In genomic region chr5:96741075-96741474, GRCh38 we compare ENCODE assay signal across 15 cellular contexts.
"Had no signal": no experiment of that assay in that cellular context is flagged by ENCODE, and none has a peak within 500 bp of the region (broad histone marks: within the 10 kb centered on the region; RNA-seq: fewer than 3 reads in every experiment).

No MANE protein-coding gene starts in this region.

- H3K9me3 Mint-ChIP-seq: activated B cell treated with CpG ODN at 0.5 μM for 24 hours, neural progenitor cell had no signal

- H3K4me3 ChIP-seq: ascending aorta, neural progenitor cell, pancreas, skin epidermis, tibial nerve, vagina had no signal

- H3K4me3 Mint-ChIP-seq: activated B cell treated with CpG ODN at 0.5 μM for 24 hours, neural progenitor cell had no signal

- H3K27ac ChIP-seq: ascending aorta, neural progenitor cell, pancreas, tibial nerve, vagina had no signal

- H3K4me1 ChIP-seq: ascending aorta, neural progenitor cell, pancreas had no signal

- DNase-seq: activated B cell treated with CpG ODN at 0.5 μM for 24 hours; activated CD4-positive, alpha-beta T cell treated with anti-CD3 and anti-CD28 coated beads, Interleukin-2, amount 50 U/mL, for 4 hours; activated CD8-positive, alpha-beta memory T cell treated with anti-CD3 and anti-CD28 coated beads, Interleukin-2, amount 50 U/mL, for 4 hours; foreskin melanocyte; head of caudate nucleus; islet precursor cell; pancreas; retina; stimulated activated CD4-positive, alpha-beta T cell treated with anti-CD3 and anti-CD28 coated beads, Interleukin-4, amount 100 ng/mL, for 4 hours; T-helper 2 cell had no signal

- H3K36me3 ChIP-seq: neural progenitor cell had no signal

- H3K27me3 Mint-ChIP-seq: activated B cell treated with CpG ODN at 0.5 μM for 24 hours had no signal

- H3K27ac Mint-ChIP-seq: activated B cell treated with CpG ODN at 0.5 μM for 24 hours had no signal

- H3K27me3 ChIP-seq: ascending aorta, neural progenitor cell, pancreas, tibial nerve, vagina had no signal

- H3K9me3 ChIP-seq: ascending aorta, pancreas, tibial nerve, vagina had no signal
